13 cellular contexts compared by ENCODE assay signal in the genomic region with DNA sequence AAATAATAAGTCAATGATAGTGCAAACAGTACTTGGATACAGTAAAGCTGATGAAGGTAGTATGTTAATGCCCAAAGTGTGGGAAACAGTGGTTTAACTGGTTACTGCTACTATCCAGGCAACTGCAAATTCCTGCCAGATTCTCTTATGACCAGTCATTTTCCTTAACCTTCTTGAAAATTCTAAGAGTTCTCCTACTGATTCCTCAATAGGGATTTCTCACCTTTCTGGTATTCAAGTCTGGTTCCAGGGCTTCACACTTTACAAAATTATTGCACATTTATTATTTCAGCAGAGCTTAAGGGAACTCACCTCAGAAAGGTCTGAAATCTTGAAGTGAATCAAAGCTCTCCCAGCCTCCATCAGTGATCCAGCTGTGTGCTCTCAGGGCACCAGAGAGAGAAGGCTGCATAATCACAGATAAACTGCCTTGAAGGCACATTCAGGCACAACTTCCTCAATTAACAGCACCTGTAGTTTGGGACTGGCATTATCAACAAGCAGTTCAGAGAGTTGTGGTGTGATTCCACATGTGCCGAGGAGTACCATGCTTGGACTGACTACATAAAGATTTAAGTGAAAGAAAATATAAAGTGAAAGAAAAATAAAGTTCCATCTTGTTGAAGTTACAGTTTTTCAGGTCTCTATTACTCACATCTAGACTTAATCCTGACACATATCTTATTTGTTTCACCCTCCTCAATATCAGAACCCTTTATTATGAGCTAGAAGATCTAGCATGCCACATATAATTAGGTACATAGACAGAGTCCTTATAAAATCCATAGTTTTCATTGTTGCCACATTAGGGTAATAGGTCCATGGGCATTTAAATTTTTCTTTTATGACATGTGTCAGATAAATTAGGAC. TPM values are rescaled to one million over a fixed set of nuclear protein-coding genes. Genes with fewer than 3 reads are reported as not detected.
A peak's percentile ranks its signal among the peaks of the same experiment; 100 is the strongest.
DNase-seq lines count a peak whose midpoint lies in the region; ATAC-seq and TF ChIP-seq lines count a peak whose summit lies in the region.
"Had no signal": no experiment of that assay in that cellular context is flagged by ENCODE, and none has a peak within 500 bp of the region (broad histone marks: within the 10 kb centered on the region; RNA-seq: fewer than 3 reads in every experiment).

No MANE protein-coding gene starts in this region.

- no peak for TF ChIP-seq EP300 in transverse colon (IDR thresholded peaks at IDR 0.05; ENCODE audit: low read depth)

- no peak overlapping the region for H3K4me3 Mint-ChIP-seq in stimulated activated naive CD8-positive, alpha-beta T cell treated with anti-CD3 and anti-CD28 coated beads, Interleukin-15, Interleukin-2, amounts not matched to agents 100 ng/mL and 50 ng/mL, for 24 hours
- H3K4me3 Mint-ChIP-seq in glutamatergic neuron (ENCODE audit: unreplicated experiment) (no peak overlapping the region), CD14-positive monocyte (no peak overlapping the region)
- H3K4me3 Mint-ChIP-seq: immature natural killer cell had no signal

- TF ChIP-seq CTCF in glutamatergic neuron (IDR thresholded peaks at IDR 0.05; ENCODE audit: partially characterized antibody, unreplicated experiment) (no peak), CD14-positive monocyte (IDR thresholded peaks at IDR 0.05) (no peak), transverse colon (IDR thresholded peaks at IDR 0.05) (no peak)

- no peak for TF ChIP-seq POLR2A in transverse colon (IDR thresholded peaks at IDR 0.05)

- no peaks in the 10 kb centered on the region for H3K36me3 ChIP-seq in SK-N-MC (ENCODE audit: insufficient read depth, low read length)
- no peaks in the 10 kb centered on the region for H3K36me3 ChIP-seq in transverse colon
- H3K36me3 ChIP-seq: BLaER1 treated with 17β-estradiol and CSF1 and Interleukin-3, amounts not matched to agents 10 nM and 100 nM had no signal

- no peak for DNase-seq in stimulated activated naive CD8-positive, alpha-beta T cell treated with anti-CD3 and anti-CD28 coated beads, Interleukin-15, Interleukin-2, amounts not matched to agents 100 U/mL and 50 U/mL, for 24 hours
- DNase-seq in SK-N-MC (ENCODE audit: low read depth, low spot score): no peak
- peak; percentile 23 for DNase-seq in glomerular visceral epithelial cell (ENCODE audit: extremely low spot score)
- no peak for DNase-seq in glutamatergic neuron
- no peak for DNase-seq in globus pallidus (ENCODE audit: low spot score)
- DNase-seq in CD14-positive monocyte (ENCODE audit: low spot score): no peak
- DNase-seq in transverse colon: no peak
- DNase-seq: activated gamma-delta T cell; immature natural killer cell; NK-92 treated with Interleukin-12 subunit alpha and Interleukin-12 subunit beta, amount 100 ng/mL, for 24 hours had no signal

- in situ Hi-C loops in transverse colon (cut with MboI; ENCODE audit: low pct_ligation_motif_present in 1 of 4, low pct_unique_long_range_greater_than_20kb in 1 of 4, low sequenced_read_pairs in 3 of 4): no loop called here

- ATAC-seq in stimulated activated naive CD8-positive, alpha-beta T cell treated with anti-CD3 and anti-CD28 coated beads, Interleukin-15, Interleukin-2, amounts not matched to agents 100 U/mL and 50 U/mL, for 24 hours: no peak

- peaks cover 2% of the 10 kb centered on the region for H3K27me3 Mint-ChIP-seq in stimulated activated naive CD8-positive, alpha-beta T cell treated with anti-CD3 and anti-CD28 coated beads, Interleukin-15, Interleukin-2, amounts not matched to agents 100 ng/mL and 50 ng/mL, for 24 hours
- H3K27me3 Mint-ChIP-seq in glutamatergic neuron (ENCODE audit: unreplicated experiment) (no peaks in the 10 kb centered on the region), CD14-positive monocyte (ENCODE audit: low read depth in 3 of 3) (peaks cover 0 to 2% (median 2%) of the 10 kb centered on the region in 3 donors)

- peak overlapping the region; percentile 29 for H3K9ac ChIP-seq in SK-N-MC (ENCODE audit: insufficient read length)
- H3K9ac ChIP-seq: BLaER1 treated with 17β-estradiol and CSF1 and Interleukin-3, amounts not matched to agents 10 nM and 100 nM; parathyroid adenoma had no signal

- no peaks in the 10 kb centered on the region for H3K9me3 Mint-ChIP-seq in stimulated activated naive CD8-positive, alpha-beta T cell treated with anti-CD3 and anti-CD28 coated beads, Interleukin-15, Interleukin-2, amounts not matched to agents 100 ng/mL and 50 ng/mL, for 24 hours
- H3K9me3 Mint-ChIP-seq in glutamatergic neuron (ENCODE audit: unreplicated experiment): no peaks in the 10 kb centered on the region
- H3K9me3 Mint-ChIP-seq in CD14-positive monocyte: no peaks in the 10 kb centered on the region
- H3K9me3 Mint-ChIP-seq: immature natural killer cell had no signal

- H3K9me3 ChIP-seq in SK-N-MC (ENCODE audit: low read depth, low read length) (no peaks in the 10 kb centered on the region), transverse colon (no peaks in the 10 kb centered on the region)
- H3K9me3 ChIP-seq: BLaER1 treated with 17β-estradiol and CSF1 and Interleukin-3, amounts not matched to agents 10 nM and 100 nM had no signal

- 39 to 43% methylated on average over 1 of the region's 1 CpG for WGBS in transverse colon (ENCODE audit: low coverage in 1 of 2), 2 donors

- no peaks in the 10 kb centered on the region for H3K27me3 ChIP-seq in transverse colon
- H3K27me3 ChIP-seq: BLaER1 treated with 17β-estradiol and CSF1 and Interleukin-3, amounts not matched to agents 10 nM and 100 nM had no signal

- H3K4me1 ChIP-seq in transverse colon: no peaks in the 10 kb centered on the region
- H3K4me1 ChIP-seq: parathyroid adenoma had no signal

- H3K36me3 Mint-ChIP-seq in stimulated activated naive CD8-positive, alpha-beta T cell treated with anti-CD3 and anti-CD28 coated beads, Interleukin-15, Interleukin-2, amounts not matched to agents 100 ng/mL and 50 ng/mL, for 24 hours (ENCODE audit: low read depth): no peaks in the 10 kb centered on the region
- H3K36me3 Mint-ChIP-seq in glutamatergic neuron (ENCODE audit: unreplicated experiment) (no peaks in the 10 kb centered on the region), CD14-positive monocyte (no peaks in the 10 kb centered on the region)
- H3K36me3 Mint-ChIP-seq: immature natural killer cell had no signal

- peaks cover 46% of the 10 kb centered on the region for H3K4me1 Mint-ChIP-seq in stimulated activated naive CD8-positive, alpha-beta T cell treated with anti-CD3 and anti-CD28 coated beads, Interleukin-15, Interleukin-2, amounts not matched to agents 100 ng/mL and 50 ng/mL, for 24 hours (ENCODE audit: low read depth)
- H3K4me1 Mint-ChIP-seq in glutamatergic neuron (ENCODE audit: low read depth, unreplicated experiment): no peaks in the 10 kb centered on the region
- H3K4me1 Mint-ChIP-seq in CD14-positive monocyte: peaks cover 7% of the 10 kb centered on the region
- H3K4me1 Mint-ChIP-seq: immature natural killer cell had no signal

- peak overlapping the region; percentile 100 for H3K27ac ChIP-seq in SK-N-MC
- H3K27ac ChIP-seq in transverse colon: no peak overlapping the region
- H3K27ac ChIP-seq: BLaER1 treated with 17β-estradiol and CSF1 and Interleukin-3, amounts not matched to agents 10 nM and 100 nM; parathyroid adenoma had no signal

- peak overlapping the region; percentile 91 for H3K27ac Mint-ChIP-seq in stimulated activated naive CD8-positive, alpha-beta T cell treated with anti-CD3 and anti-CD28 coated beads, Interleukin-15, Interleukin-2, amounts not matched to agents 100 ng/mL and 50 ng/mL, for 24 hours
- H3K27ac Mint-ChIP-seq in glutamatergic neuron (ENCODE audit: unreplicated experiment) (no peak overlapping the region), CD14-positive monocyte (peak overlapping the region in 2 of 7 donors; percentile 28 to 53)
- H3K27ac Mint-ChIP-seq: immature natural killer cell had no signal

- intact Hi-C loops in CD14-positive monocyte (cut with micrococcal nuclease) (no loop called here), transverse colon (cut with DNase I; ENCODE audit: low total_unique reads) (no loop called here)

- peak overlapping the region; percentile 45 for H3K4me3 ChIP-seq in SK-N-MC
- H3K4me3 ChIP-seq in transverse colon: no peak overlapping the region
- H3K4me3 ChIP-seq: BLaER1 treated with 17β-estradiol and CSF1 and Interleukin-3, amounts not matched to agents 10 nM and 100 nM had no signal

RNA-seq across cellular contexts. Expression of gene TIPARP, which starts 59.5 kb away (rescaled TPM):
- total RNA-seq in glutamatergic neuron (ENCODE audit: unreplicated experiment) (9.5 TPM), transverse colon (10 to 100 TPM; 11.9 to 47.1 (median 34.3) TPM)
- 10 to 100 TPM; 12.7 to 16.7 TPM for polyA plus RNA-seq in CD14-positive monocyte

RNA-seq across cellular contexts. Expression of gene SSR3, which starts 60.0 kb away (rescaled TPM):
- 94.5 TPM for total RNA-seq in glutamatergic neuron (ENCODE audit: unreplicated experiment)
- 100 to 1,000 TPM; 230 to 243 TPM for polyA plus RNA-seq in CD14-positive monocyte
- 10 to 100 TPM; 21.7 to 68.8 (median 50.1) TPM for total RNA-seq in transverse colon
